In genomic region chr2:40240067-40240466, GRCh38 we compare ENCODE assay signal across 9 cellular contexts.
DNase-seq lines count a peak whose midpoint lies in the region; ATAC-seq and TF ChIP-seq lines count a peak whose summit lies in the region.
"Had no signal": no experiment of that assay in that cellular context is flagged by ENCODE, and none has a peak within 500 bp of the region (broad histone marks: within the 10 kb centered on the region; RNA-seq: fewer than 3 reads in every experiment).

No MANE protein-coding gene starts in this region.

- no peak overlapping the region for H3K27ac Mint-ChIP-seq in activated T-cell treated with anti-CD3 and anti-CD28 coated beads, Interleukin-2, amount 50 U/mL, for 24 hours

- DNase-seq in DMS79 treated with DMSO at 0.1 percent for 48 hours (lab: John Stamatoyannopoulos, UW) = peak; percentile 68
- DNase-seq in NCI-H69 (lab: John Stamatoyannopoulos, UW) = peak; percentile 87
- peak; percentile 76 for DNase-seq in fibroblast of the conjunctiva (ENCODE audit: low read depth)
- peak; percentile 76 to 89 for DNase-seq in psoas muscle
- no peak for DNase-seq in SHP77 treated with DMSO at 0.1 percent for 48 hours (lab: John Stamatoyannopoulos, UW)
- no peak for DNase-seq in activated T-cell treated with anti-CD3 and anti-CD28 coated beads, Interleukin-2, amount 50 U/mL, for 24 hours

- no peaks in the 10 kb centered on the region for H3K9me3 Mint-ChIP-seq in activated T-cell treated with anti-CD3 and anti-CD28 coated beads, Interleukin-2, amount 50 U/mL, for 24 hours

- no peak overlapping the region for H3K4me3 ChIP-seq in psoas muscle

- H3K9me3 ChIP-seq in psoas muscle = no peaks in the 10 kb centered on the region

- no peaks in the 10 kb centered on the region for H3K27me3 Mint-ChIP-seq in activated T-cell treated with anti-CD3 and anti-CD28 coated beads, Interleukin-2, amount 50 U/mL, for 24 hours

- H3K4me1 Mint-ChIP-seq in activated T-cell treated with anti-CD3 and anti-CD28 coated beads, Interleukin-2, amount 50 U/mL, for 24 hours (ENCODE audit: low read depth) = no peaks in the 10 kb centered on the region

- H3K27ac ChIP-seq in psoas muscle = no peak overlapping the region
- H3K27ac ChIP-seq: VCaP had no signal

- H3K4me3 Mint-ChIP-seq in activated T-cell treated with anti-CD3 and anti-CD28 coated beads, Interleukin-2, amount 50 U/mL, for 24 hours = no peak overlapping the region

- H3K36me3 ChIP-seq in psoas muscle (ENCODE audit: insufficient read depth in 1 of 2, low read depth in 1 of 2) = no peaks in the 10 kb centered on the region

- intact Hi-C loops in psoas muscle (cut with DNase I) = loop anchor here in 1 of 2 donors (10.0 kb wide), 1 partner anchor 205 kb away; no protein-coding TSS in a partner anchor

- no peaks in the 10 kb centered on the region for H3K36me3 Mint-ChIP-seq in activated T-cell treated with anti-CD3 and anti-CD28 coated beads, Interleukin-2, amount 50 U/mL, for 24 hours (ENCODE audit: low read depth)

- ATAC-seq in psoas muscle (peak; percentile 65 to 90 (median 82)), HG02981 (IDR thresholded peaks at IDR 0.05; ENCODE audit: unreplicated experiment) (no peak)
- ATAC-seq in activated CD4-positive, CD25-positive, alpha-beta regulatory T cell treated with anti-CD3 and anti-CD28 coated beads, Interleukin-2, amount 50 U/mL, for 24 hours = no peak

- no peaks in the 10 kb centered on the region for H3K4me1 ChIP-seq in psoas muscle

- WGBS in psoas muscle, 3 donors = 4 to 12% (median 6%) methylated on average over 5 of the region's 5 CpGs

- no peak for TF ChIP-seq CTCF in psoas muscle (IDR thresholded peaks at IDR 0.05)

- no peaks in the 10 kb centered on the region for H3K27me3 ChIP-seq in psoas muscle (ENCODE audit: insufficient read depth in 3 of 3, low read length in 2 of 3)

Comparison
In these comparisons a context has a peak if more than half of its experiments do, and no peak if none do; other contexts are left out.
1. DNase-seq: peak in DMS79 treated with DMSO at 0.1 percent for 48 hours (single experiment), NCI-H69 (single experiment), fibroblast of the conjunctiva (single experiment) and psoas muscle (2 of 2); none in SHP77 treated with DMSO at 0.1 percent for 48 hours (single experiment) and activated T-cell treated with anti-CD3 and anti-CD28 coated beads, Interleukin-2, amount 50 U/mL, for 24 hours (single experiment).
2. ATAC-seq: peak in psoas muscle (4 of 4); none in HG02981 (single experiment) and activated CD4-positive, CD25-positive, alpha-beta regulatory T cell treated with anti-CD3 and anti-CD28 coated beads, Interleukin-2, amount 50 U/mL, for 24 hours (0 of 2).